In genomic region chr6:35417979-35418661, GRCh38 we compare ENCODE assay signal across 10 cellular contexts. TPM values are rescaled to one million over a fixed set of nuclear protein-coding genes. Genes with fewer than 3 reads are reported as not detected.
DNase-seq lines count a peak whose midpoint lies in the region; ATAC-seq and TF ChIP-seq lines count a peak whose summit lies in the region.
"Had no signal": no experiment of that assay in that cellular context is flagged by ENCODE, and none has a peak within 500 bp of the region (broad histone marks: within the 10 kb centered on the region; RNA-seq: fewer than 3 reads in every experiment).

No MANE protein-coding gene starts in this region.

- no peaks in the 10 kb centered on the region for H3K9me3 ChIP-seq in BLaER1
- H3K9me3 ChIP-seq: HAP-1 had no signal

- peak overlapping the region; percentile 88 for H3K27ac Mint-ChIP-seq in activated T-helper 1 cell treated with anti-CD3 and anti-CD28 coated beads, Interleukin-12 subunit alpha, Interleukin-12 subunit beta, Interleukin-2, Interleukin-4 antibody, amounts not matched to agents 30 ng/mL and 10 ng/mL and 1 ng/mL, durations not matched to agents 14 hours and 24 hours and 36 hours

- no peak for TF ChIP-seq CTCF in HFF-Myc (IDR thresholded peaks at IDR 0.05; ENCODE audit: low read depth, low read length, missing control alignments)

- peaks cover 25% of the 10 kb centered on the region for H3K36me3 Mint-ChIP-seq in activated T-helper 1 cell treated with anti-CD3 and anti-CD28 coated beads, Interleukin-12 subunit alpha, Interleukin-12 subunit beta, Interleukin-2, Interleukin-4 antibody, amounts not matched to agents 30 ng/mL and 10 ng/mL and 1 ng/mL, durations not matched to agents 14 hours and 24 hours and 36 hours (ENCODE audit: low read depth)

- no peaks in the 10 kb centered on the region for H3K27me3 ChIP-seq in BLaER1

- DNase-seq in HFF-Myc (ENCODE audit: extremely low read depth, low read depth): peak; percentile 7
- DNase-seq in activated T-helper 1 cell treated with anti-CD3 and anti-CD28 coated beads, Interleukin-12 subunit alpha, Interleukin-12 subunit beta, Interleukin-2, Interleukin-4 antibody, amounts not matched to agents 30 ng/mL and 10 ng/mL and 1 ng/mL, durations not matched to agents 14 hours and 24 hours and 36 hours (ENCODE audit: low spot score): peak; percentile 3
- DNase-seq in medulla oblongata (ENCODE audit: extremely low spot score): peak; percentile 82
- no peak for DNase-seq in COR-L47 (lab: John Stamatoyannopoulos, UW)
- DNase-seq in effector CD8-positive, alpha-beta T cell (lab: John Stamatoyannopoulos, UW): no peak
- DNase-seq: NCI-H69 had no signal

- H3K27me3 Mint-ChIP-seq in activated T-helper 1 cell treated with anti-CD3 and anti-CD28 coated beads, Interleukin-12 subunit alpha, Interleukin-12 subunit beta, Interleukin-2, Interleukin-4 antibody, amounts not matched to agents 30 ng/mL and 10 ng/mL and 1 ng/mL, durations not matched to agents 14 hours and 24 hours and 36 hours (ENCODE audit: insufficient read depth): no peaks in the 10 kb centered on the region

- H3K4me1 ChIP-seq in BLaER1: peaks cover 55% of the 10 kb centered on the region
- H3K4me1 ChIP-seq: HAP-1 had no signal

- H3K4me2 ChIP-seq in BLaER1: peak overlapping the region; percentile 77

- peak overlapping the region; percentile 21 for H3K9ac ChIP-seq in BLaER1

- H3K4me3 Mint-ChIP-seq in activated T-helper 1 cell treated with anti-CD3 and anti-CD28 coated beads, Interleukin-12 subunit alpha, Interleukin-12 subunit beta, Interleukin-2, Interleukin-4 antibody, amounts not matched to agents 30 ng/mL and 10 ng/mL and 1 ng/mL, durations not matched to agents 14 hours and 24 hours and 36 hours: peak overlapping the region; percentile 47

- peaks cover 8% of the 10 kb centered on the region; the same call in 1 of the 2 replicates for H4K20me1 ChIP-seq in BLaER1

- H3K4me3 ChIP-seq in BLaER1 (no peak overlapping the region), HFF-Myc (replicated peaks; ENCODE audit: low read depth, low read length) (no peak overlapping the region)
- H3K4me3 ChIP-seq: HAP-1 had no signal

- H3K27ac ChIP-seq in BLaER1: peak overlapping the region; percentile 60

- no peak for ATAC-seq in HG02642 (IDR thresholded peaks at IDR 0.05; ENCODE audit: poor library complexity, unreplicated experiment)
- ATAC-seq in HG03565 (IDR thresholded peaks at IDR 0.05; ENCODE audit: unreplicated experiment): no peak

- peaks cover 52% of the 10 kb centered on the region for H3K36me3 ChIP-seq in BLaER1

- H3K4me1 Mint-ChIP-seq in activated T-helper 1 cell treated with anti-CD3 and anti-CD28 coated beads, Interleukin-12 subunit alpha, Interleukin-12 subunit beta, Interleukin-2, Interleukin-4 antibody, amounts not matched to agents 30 ng/mL and 10 ng/mL and 1 ng/mL, durations not matched to agents 14 hours and 24 hours and 36 hours (ENCODE audit: low read depth): peaks cover 52% of the 10 kb centered on the region

- intact Hi-C loops in activated T-helper 1 cell treated with anti-CD3 and anti-CD28 coated beads, Interleukin-12 subunit alpha, Interleukin-12 subunit beta, Interleukin-2, Interleukin-4 antibody, amounts not matched to agents 30 ng/mL and 10 ng/mL and 1 ng/mL, durations not matched to agents 14 hours and 24 hours and 36 hours (cut with micrococcal nuclease): loop anchor here (2.0 kb wide), 1 partner anchor 31 kb away; no protein-coding TSS in a partner anchor

- no peaks in the 10 kb centered on the region for H3K9me3 Mint-ChIP-seq in activated T-helper 1 cell treated with anti-CD3 and anti-CD28 coated beads, Interleukin-12 subunit alpha, Interleukin-12 subunit beta, Interleukin-2, Interleukin-4 antibody, amounts not matched to agents 30 ng/mL and 10 ng/mL and 1 ng/mL, durations not matched to agents 14 hours and 24 hours and 36 hours

RNA-seq across cellular contexts. Expression of gene FANCE, which starts 34.0 kb away (rescaled TPM):
- 21.9 and 22.3 TPM in 2 replicates for total RNA-seq in activated T-helper 1 cell treated with anti-CD3 and anti-CD28 coated beads, Interleukin-12 subunit alpha, Interleukin-12 subunit beta, Interleukin-2, Interleukin-4 antibody, amounts not matched to agents 30 ng/mL and 10 ng/mL and 1 ng/mL, durations not matched to agents 14 hours and 24 hours and 36 hours

RNA-seq across cellular contexts. Expression of gene RPL10A, which starts 50.1 kb away (rescaled TPM):
- total RNA-seq in activated T-helper 1 cell treated with anti-CD3 and anti-CD28 coated beads, Interleukin-12 subunit alpha, Interleukin-12 subunit beta, Interleukin-2, Interleukin-4 antibody, amounts not matched to agents 30 ng/mL and 10 ng/mL and 1 ng/mL, durations not matched to agents 14 hours and 24 hours and 36 hours: 1,580 and 1,584 TPM in 2 replicates

Comparison
In these comparisons a context has a peak if more than half of its experiments do, and no peak if none do; other contexts are left out.
1. DNase-seq: peak in HFF-Myc (single experiment), activated T-helper 1 cell treated with anti-CD3 and anti-CD28 coated beads, Interleukin-12 subunit alpha, Interleukin-12 subunit beta, Interleukin-2, Interleukin-4 antibody, amounts not matched to agents 30 ng/mL and 10 ng/mL and 1 ng/mL, durations not matched to agents 14 hours and 24 hours and 36 hours (single experiment) and medulla oblongata (single experiment); none in COR-L47 (single experiment) and effector CD8-positive, alpha-beta T cell (single experiment).